ENCODE assay signal across 1 cellular context in the genomic region with DNA sequence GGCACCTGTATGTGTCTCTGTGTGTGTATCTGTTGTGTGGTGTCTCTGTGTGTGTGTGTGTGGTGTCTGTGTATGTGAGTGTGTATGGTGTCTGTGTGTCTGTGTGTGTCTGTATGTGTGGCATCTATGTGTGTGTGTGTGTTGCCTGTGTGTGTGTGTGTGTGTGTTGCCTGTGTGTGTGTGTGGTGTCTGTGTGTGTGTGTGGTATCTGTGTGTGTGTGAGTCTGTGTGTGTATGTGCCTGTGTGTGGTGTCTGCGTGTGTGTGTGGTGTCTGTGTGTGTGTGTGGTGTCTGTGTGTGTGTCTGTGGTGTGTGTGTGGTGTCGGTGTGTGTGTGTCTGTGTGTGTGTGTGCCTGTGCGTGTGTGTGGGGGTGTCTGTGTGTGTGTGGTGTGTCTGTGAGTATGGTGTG.
TF ChIP-seq lines count a peak whose summit lies in the region.

No MANE protein-coding gene starts in this region.

TF ChIP-seq in GM12878, 131 proteins besides CTCF, POLR2A, EP300 and RAD21:
- TF ChIP-seq, protein P1, sequence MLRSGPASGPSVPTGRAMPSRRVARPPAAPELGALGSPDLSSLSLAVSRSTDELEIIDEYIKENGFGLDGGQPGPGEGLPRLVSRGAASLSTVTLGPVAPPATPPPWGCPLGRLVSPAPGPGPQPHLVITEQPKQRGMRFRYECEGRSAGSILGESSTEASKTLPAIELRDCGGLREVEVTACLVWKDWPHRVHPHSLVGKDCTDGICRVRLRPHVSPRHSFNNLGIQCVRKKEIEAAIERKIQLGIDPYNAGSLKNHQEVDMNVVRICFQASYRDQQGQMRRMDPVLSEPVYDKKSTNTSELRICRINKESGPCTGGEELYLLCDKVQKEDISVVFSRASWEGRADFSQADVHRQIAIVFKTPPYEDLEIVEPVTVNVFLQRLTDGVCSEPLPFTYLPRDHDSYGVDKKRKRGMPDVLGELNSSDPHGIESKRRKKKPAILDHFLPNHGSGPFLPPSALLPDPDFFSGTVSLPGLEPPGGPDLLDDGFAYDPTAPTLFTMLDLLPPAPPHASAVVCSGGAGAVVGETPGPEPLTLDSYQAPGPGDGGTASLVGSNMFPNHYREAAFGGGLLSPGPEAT (IDR thresholded peaks at IDR 0.05; ENCODE audit: low read depth), result no peak
- no peak for TF ChIP-seq RBBP5 (conservative IDR thresholded peaks at IDR 0.05)
- no peak for TF ChIP-seq IKZF1 (conservative IDR thresholded peaks at IDR 0.05)
- TF ChIP-seq, protein P2, sequence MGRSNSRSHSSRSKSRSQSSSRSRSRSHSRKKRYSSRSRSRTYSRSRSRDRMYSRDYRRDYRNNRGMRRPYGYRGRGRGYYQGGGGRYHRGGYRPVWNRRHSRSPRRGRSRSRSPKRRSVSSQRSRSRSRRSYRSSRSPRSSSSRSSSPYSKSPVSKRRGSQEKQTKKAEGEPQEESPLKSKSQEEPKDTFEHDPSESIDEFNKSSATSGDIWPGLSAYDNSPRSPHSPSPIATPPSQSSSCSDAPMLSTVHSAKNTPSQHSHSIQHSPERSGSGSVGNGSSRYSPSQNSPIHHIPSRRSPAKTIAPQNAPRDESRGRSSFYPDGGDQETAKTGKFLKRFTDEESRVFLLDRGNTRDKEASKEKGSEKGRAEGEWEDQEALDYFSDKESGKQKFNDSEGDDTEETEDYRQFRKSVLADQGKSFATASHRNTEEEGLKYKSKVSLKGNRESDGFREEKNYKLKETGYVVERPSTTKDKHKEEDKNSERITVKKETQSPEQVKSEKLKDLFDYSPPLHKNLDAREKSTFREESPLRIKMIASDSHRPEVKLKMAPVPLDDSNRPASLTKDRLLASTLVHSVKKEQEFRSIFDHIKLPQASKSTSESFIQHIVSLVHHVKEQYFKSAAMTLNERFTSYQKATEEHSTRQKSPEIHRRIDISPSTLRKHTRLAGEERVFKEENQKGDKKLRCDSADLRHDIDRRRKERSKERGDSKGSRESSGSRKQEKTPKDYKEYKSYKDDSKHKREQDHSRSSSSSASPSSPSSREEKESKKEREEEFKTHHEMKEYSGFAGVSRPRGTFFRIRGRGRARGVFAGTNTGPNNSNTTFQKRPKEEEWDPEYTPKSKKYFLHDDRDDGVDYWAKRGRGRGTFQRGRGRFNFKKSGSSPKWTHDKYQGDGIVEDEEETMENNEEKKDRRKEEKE (IDR thresholded peaks at IDR 0.05), result no peak
- no peak for TF ChIP-seq POU2F2 (IDR thresholded peaks at IDR 0.05; ENCODE audit: borderline replicate concordance, low read depth, low read length)
- no peak for TF ChIP-seq SIN3A (IDR thresholded peaks at IDR 0.05; ENCODE audit: low read depth, low read length)
- TF ChIP-seq SREBF2 (IDR thresholded peaks at IDR 0.05; ENCODE audit: low read length), result no peak
- TF ChIP-seq, protein P3, sequence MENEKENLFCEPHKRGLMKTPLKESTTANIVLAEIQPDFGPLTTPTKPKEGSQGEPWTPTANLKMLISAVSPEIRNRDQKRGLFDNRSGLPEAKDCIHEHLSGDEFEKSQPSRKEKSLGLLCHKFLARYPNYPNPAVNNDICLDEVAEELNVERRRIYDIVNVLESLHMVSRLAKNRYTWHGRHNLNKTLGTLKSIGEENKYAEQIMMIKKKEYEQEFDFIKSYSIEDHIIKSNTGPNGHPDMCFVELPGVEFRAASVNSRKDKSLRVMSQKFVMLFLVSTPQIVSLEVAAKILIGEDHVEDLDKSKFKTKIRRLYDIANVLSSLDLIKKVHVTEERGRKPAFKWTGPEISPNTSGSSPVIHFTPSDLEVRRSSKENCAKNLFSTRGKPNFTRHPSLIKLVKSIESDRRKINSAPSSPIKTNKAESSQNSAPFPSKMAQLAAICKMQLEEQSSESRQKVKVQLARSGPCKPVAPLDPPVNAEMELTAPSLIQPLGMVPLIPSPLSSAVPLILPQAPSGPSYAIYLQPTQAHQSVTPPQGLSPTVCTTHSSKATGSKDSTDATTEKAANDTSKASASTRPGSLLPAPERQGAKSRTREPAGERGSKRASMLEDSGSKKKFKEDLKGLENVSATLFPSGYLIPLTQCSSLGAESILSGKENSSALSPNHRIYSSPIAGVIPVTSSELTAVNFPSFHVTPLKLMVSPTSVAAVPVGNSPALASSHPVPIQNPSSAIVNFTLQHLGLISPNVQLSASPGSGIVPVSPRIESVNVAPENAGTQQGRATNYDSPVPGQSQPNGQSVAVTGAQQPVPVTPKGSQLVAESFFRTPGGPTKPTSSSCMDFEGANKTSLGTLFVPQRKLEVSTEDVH (IDR thresholded peaks at IDR 0.05; ENCODE audit: low read depth, partially characterized antibody), result no peak
- TF ChIP-seq POLR2AphosphoS2 (IDR thresholded peaks at IDR 0.05; ENCODE audit: low read depth, low read length), result no peak
- TF ChIP-seq IKZF2 (IDR thresholded peaks at IDR 0.05), result no peak
- TF ChIP-seq, protein P4, sequence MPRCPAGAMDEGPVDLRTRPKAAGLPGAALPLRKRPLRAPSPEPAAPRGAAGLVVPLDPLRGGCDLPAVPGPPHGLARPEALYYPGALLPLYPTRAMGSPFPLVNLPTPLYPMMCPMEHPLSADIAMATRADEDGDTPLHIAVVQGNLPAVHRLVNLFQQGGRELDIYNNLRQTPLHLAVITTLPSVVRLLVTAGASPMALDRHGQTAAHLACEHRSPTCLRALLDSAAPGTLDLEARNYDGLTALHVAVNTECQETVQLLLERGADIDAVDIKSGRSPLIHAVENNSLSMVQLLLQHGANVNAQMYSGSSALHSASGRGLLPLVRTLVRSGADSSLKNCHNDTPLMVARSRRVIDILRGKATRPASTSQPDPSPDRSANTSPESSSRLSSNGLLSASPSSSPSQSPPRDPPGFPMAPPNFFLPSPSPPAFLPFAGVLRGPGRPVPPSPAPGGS (IDR thresholded peaks at IDR 0.05; ENCODE audit: borderline replicate concordance, insufficient read depth, low read depth, low read length, poor library complexity, severe bottlenecking), result no peak
- TF ChIP-seq BHLHE40 (IDR thresholded peaks at IDR 0.05; ENCODE audit: borderline replicate concordance in 1 of 2, low read depth in 2 of 2, low read length in 1 of 2), result no peak
- TF ChIP-seq, protein P5, sequence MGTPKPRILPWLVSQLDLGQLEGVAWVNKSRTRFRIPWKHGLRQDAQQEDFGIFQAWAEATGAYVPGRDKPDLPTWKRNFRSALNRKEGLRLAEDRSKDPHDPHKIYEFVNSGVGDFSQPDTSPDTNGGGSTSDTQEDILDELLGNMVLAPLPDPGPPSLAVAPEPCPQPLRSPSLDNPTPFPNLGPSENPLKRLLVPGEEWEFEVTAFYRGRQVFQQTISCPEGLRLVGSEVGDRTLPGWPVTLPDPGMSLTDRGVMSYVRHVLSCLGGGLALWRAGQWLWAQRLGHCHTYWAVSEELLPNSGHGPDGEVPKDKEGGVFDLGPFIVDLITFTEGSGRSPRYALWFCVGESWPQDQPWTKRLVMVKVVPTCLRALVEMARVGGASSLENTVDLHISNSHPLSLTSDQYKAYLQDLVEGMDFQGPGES (IDR thresholded peaks at IDR 0.05), result no peak
- no peak for TF ChIP-seq ZSCAN29 (IDR thresholded peaks at IDR 0.05)
- TF ChIP-seq SP1 (IDR thresholded peaks at IDR 0.05; ENCODE audit: low read depth, low read length), result no peak
- no peak for TF ChIP-seq ZNF217 (IDR thresholded peaks at IDR 0.05)
